Comparison of ENCODE assay signal across 12 cellular contexts in genomic region chr13:45728759-45729158, GRCh38. TPM values are rescaled to one million over a fixed set of nuclear protein-coding genes. Genes with fewer than 3 reads are reported as not detected.
A peak's percentile ranks its signal among the peaks of the same experiment; 100 is the strongest.
DNase-seq lines count a peak whose midpoint lies in the region; ATAC-seq, FAIRE-seq and TF ChIP-seq lines count a peak whose summit lies in the region.
"Had no signal": no experiment of that assay in that cellular context is flagged by ENCODE, and none has a peak within 500 bp of the region (broad histone marks: within the 10 kb centered on the region; RNA-seq: fewer than 3 reads in every experiment).

No MANE protein-coding gene starts in this region.

- peak; percentile 38 for TF ChIP-seq CTCF in GM10266 (IDR thresholded peaks at IDR 0.05; ENCODE audit: control insufficient read depth, insufficient read depth, low read depth, missing control alignments)
- 0 out of 2 replicates have a peak, but pooled peaks have one; percentile 16 for TF ChIP-seq CTCF in HFFc6 (IDR thresholded peaks at IDR 0.05)
- 0 out of 2 replicates have a peak, but pooled peaks have one; percentile 15 for TF ChIP-seq CTCF in RWPE1 (conservative IDR thresholded peaks at IDR 0.05; ENCODE audit: low read depth)
- no peak for TF ChIP-seq CTCF in mucosa of descending colon (IDR thresholded peaks at IDR 0.05)

- H3K27me3 ChIP-seq in small intestine (ENCODE audit: control insufficient read depth in 2 of 2, insufficient read depth in 2 of 2, low read length in 2 of 2): no peaks in the 10 kb centered on the region

- no peaks in the 10 kb centered on the region for H3K4me1 Mint-ChIP-seq in HFFc6 (ENCODE audit: low read depth)

- peak; percentile 38 for DNase-seq in GM10266 (ENCODE audit: extremely low spot score)
- no peak for DNase-seq in HFFc6
- peak; percentile 23 for DNase-seq in RWPE1 (ENCODE audit: low spot score)
- peak; percentile 79 for DNase-seq in islet precursor cell
- DNase-seq in NCI-H187 treated with DMSO at 0.1 percent for 48 hours (lab: John Stamatoyannopoulos, UW): no peak
- DNase-seq in small intestine: no peak
- DNase-seq in NCI-H146 treated with DMSO at 0.1 percent for 48 hours (lab: John Stamatoyannopoulos, UW; ENCODE audit: unreplicated experiment): no peak
- DNase-seq in mucosa of descending colon: no peak
- DNase-seq: GOT3 had no signal

- no peaks in the 10 kb centered on the region for H3K36me3 ChIP-seq in small intestine (ENCODE audit: control insufficient read depth in 2 of 2, insufficient read depth in 2 of 2, low read length in 2 of 2)
- no peaks in the 10 kb centered on the region for H3K36me3 ChIP-seq in mucosa of descending colon (ENCODE audit: low read depth)

- ATAC-seq in mucosa of descending colon: no peak

- no peak overlapping the region for H3K27ac ChIP-seq in RWPE1
- no peak overlapping the region for H3K27ac ChIP-seq in small intestine (ENCODE audit: low read depth in 1 of 2, low read length in 1 of 2)

- intact Hi-C loops in mucosa of descending colon (cut with DNase I, micrococcal nuclease): no loop called here

- no peaks in the 10 kb centered on the region for H3K9me3 ChIP-seq in small intestine (ENCODE audit: control insufficient read depth, low read depth)
- no peaks in the 10 kb centered on the region for H3K9me3 ChIP-seq in mucosa of descending colon

- peaks cover 7% of the 10 kb centered on the region; the same call in 1 of the 2 replicates for H3K27me3 Mint-ChIP-seq in HFFc6 (ENCODE audit: insufficient read depth)

- no peaks in the 10 kb centered on the region for H3K36me3 Mint-ChIP-seq in HFFc6 (ENCODE audit: low read depth)
- H3K36me3 Mint-ChIP-seq: natural killer cell treated with Interleukin-12 subunit alpha and Interleukin-12 subunit beta and Interleukin-15 and Interleukin-18, amount 100 ng/mL, for 72 hours had no signal

- no peak overlapping the region for H3K4me3 Mint-ChIP-seq in HFFc6
- H3K4me3 Mint-ChIP-seq: natural killer cell treated with Interleukin-12 subunit alpha and Interleukin-12 subunit beta and Interleukin-15 and Interleukin-18, amount 100 ng/mL, for 72 hours had no signal

- WGBS in small intestine, 3 donors: 58 to 69% (median 65%) methylated on average over 6 of the region's 6 CpGs

- no peak for FAIRE-seq in small intestine (lab: Jason Lieb, UNC)

- no peak overlapping the region for H3K27ac Mint-ChIP-seq in HFFc6
- H3K27ac Mint-ChIP-seq: natural killer cell treated with Interleukin-12 subunit alpha and Interleukin-12 subunit beta and Interleukin-15 and Interleukin-18, amount 100 ng/mL, for 72 hours had no signal

- POLR2A ChIA-PET in RWPE1 (lab: Yijun Ruan, JAX; ENCODE audit: low non-redundant PET): no interaction called here

- H3K9me3 Mint-ChIP-seq in HFFc6: no peaks in the 10 kb centered on the region
- H3K9me3 Mint-ChIP-seq: natural killer cell treated with Interleukin-12 subunit alpha and Interleukin-12 subunit beta and Interleukin-15 and Interleukin-18, amount 100 ng/mL, for 72 hours had no signal

- H3K4me3 ChIP-seq in small intestine (ENCODE audit: low read depth in 1 of 2, low read length in 2 of 2): no peak overlapping the region
- H3K4me3 ChIP-seq in mucosa of descending colon: no peak overlapping the region

- CTCF ChIA-PET in RWPE1 (lab: Yijun Ruan, JAX): interaction anchor here (0.5 to 1.1 kb wide), 4 partner anchors 10 to 105 kb away, joined by 3 to 4 read pairs (median 3); no protein-coding TSS in a partner anchor

- H3K4me1 ChIP-seq in small intestine (ENCODE audit: control insufficient read depth in 2 of 2, insufficient read depth in 1 of 2, low read depth in 1 of 2, low read length in 1 of 2): no peaks in the 10 kb centered on the region
- H3K4me1 ChIP-seq in mucosa of descending colon (ENCODE audit: low read depth): no peaks in the 10 kb centered on the region

RNA-seq across cellular contexts. Expression of gene CBY2, which starts 26.6 kb away (rescaled TPM):
- not detected for total RNA-seq in HFFc6 (2021; fragmentation: NEBNext Ultra II Directional; extraction: Animal tissue kit (Norgen Biotek cat#: 25700))
- not detected for polyA plus RNA-seq in small intestine
- total RNA-seq in mucosa of descending colon: not detected
- total RNA-seq: dermis microvascular lymphatic vessel endothelial cell; natural killer cell treated with Interleukin-12 subunit alpha and Interleukin-12 subunit beta and Interleukin-15 and Interleukin-18, amount 100 ng/mL, for 72 hours; subcutaneous adipose tissue had no signal

Comparison
In these comparisons a context has a peak if more than half of its experiments do, and no peak if none do; other contexts are left out.
1. DNase-seq: peak in GM10266 (single experiment), RWPE1 (single experiment) and islet precursor cell (single experiment); none in HFFc6 (single experiment), NCI-H187 treated with DMSO at 0.1 percent for 48 hours (single experiment), small intestine (single experiment), NCI-H146 treated with DMSO at 0.1 percent for 48 hours (single experiment) and mucosa of descending colon (0 of 3).